Comparison of ENCODE assay signal across 8 cellular contexts in the genomic region with DNA sequence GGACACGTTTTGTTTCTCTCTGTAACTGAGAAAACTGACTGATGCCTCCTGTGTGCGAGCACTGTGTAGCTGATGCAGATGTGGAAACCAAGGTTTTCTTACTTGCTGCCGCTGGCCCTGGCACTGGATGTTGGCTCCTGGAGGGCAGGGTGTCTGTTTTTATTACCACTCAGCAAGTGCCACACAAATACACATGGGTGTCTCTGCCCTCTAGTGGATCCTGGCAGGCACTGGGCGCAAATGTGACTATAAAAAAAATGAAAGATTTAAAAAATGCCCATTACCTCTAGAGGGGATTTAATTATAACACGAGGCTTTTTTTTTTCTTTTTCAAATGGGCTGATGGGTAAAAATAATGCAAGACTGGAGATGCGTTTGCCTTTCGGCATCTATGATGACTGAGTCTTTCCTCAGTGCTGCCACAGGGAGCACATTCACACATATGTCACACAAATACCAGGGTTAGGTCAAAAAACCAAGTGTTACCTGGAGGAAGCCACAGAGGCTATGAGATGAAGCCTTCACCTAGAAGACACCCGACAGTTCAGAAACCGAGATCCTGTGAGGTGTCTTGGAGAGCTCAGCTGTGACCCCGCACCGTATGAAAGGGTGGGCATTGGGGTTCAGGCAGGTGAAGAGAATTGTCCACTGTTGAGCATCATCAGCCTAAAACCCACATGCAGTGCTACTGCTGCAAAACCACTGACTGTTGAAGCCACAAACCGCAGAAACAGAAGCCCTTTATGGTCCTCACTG. TPM values are rescaled to one million over a fixed set of nuclear protein-coding genes. Genes with fewer than 3 reads are reported as not detected.
DNase-seq lines count a peak whose midpoint lies in the region; ATAC-seq and TF ChIP-seq lines count a peak whose summit lies in the region.

No MANE protein-coding gene starts in this region.

- 0 out of 2 replicates have a peak overlapping the region, but pooled peaks have one; percentile 17 for H3K9ac ChIP-seq in Karpas-422 (ENCODE audit: low read length)

- CTCF ChIA-PET in HEK293T (lab: Yijun Ruan, JAX) = no interaction called here

- peak in 5 of 7 experiments; percentile 31 to 71 (median 57) for TF ChIP-seq CTCF in stomach (IDR thresholded peaks at IDR 0.05)

- DNase-seq in DMS79 treated with DMSO at 0.1 percent for 48 hours (lab: John Stamatoyannopoulos, UW) (peak; percentile 86), Karpas-422 (peak; percentile 85), SK-N-DZ (ENCODE audit: low spot score) (peak; percentile 54), astrocyte of the hippocampus (ENCODE audit: low read depth, low spot score) (peak; percentile 39), left colon (peak in 1 of 2 donors; percentile 52), stomach (peak; percentile 53), HEK293T (ENCODE audit: extremely low spot score) (no peak)

- H3K9me2 ChIP-seq in Karpas-422 (replicated peaks; ENCODE audit: insufficient read depth, low read length) = no peaks in the 10 kb centered on the region

- WGBS in stomach, 5 donors = 40 to 59% (median 47%) methylated on average over 12 of the region's 12 CpGs

- POLR2A ChIA-PET in HEK293T (lab: Yijun Ruan, JAX) = no interaction called here

- H3K9me3 ChIP-seq in Karpas-422 (ENCODE audit: low read length) (no peaks in the 10 kb centered on the region), stomach (no peaks in the 10 kb centered on the region)

- no peak for TF ChIP-seq POLR2A in stomach (IDR thresholded peaks at IDR 0.05)

- intact Hi-C loops in left colon (cut with DNase I, micrococcal nuclease) = no loop called here
- intact Hi-C loops in stomach (cut with DNase I; ENCODE audit: low total_unique reads) = no loop called here

- H3K79me2 ChIP-seq in Karpas-422 (ENCODE audit: low read length) = no peaks in the 10 kb centered on the region

- peak; percentile 79 for ATAC-seq in left colon
- ATAC-seq in GM21526 (IDR thresholded peaks at IDR 0.05; ENCODE audit: low FRiP score, unreplicated experiment) = no peak

- H3K27me3 ChIP-seq in Karpas-422 (ENCODE audit: low read length) (no peaks in the 10 kb centered on the region), stomach (no peaks in the 10 kb centered on the region)

- H3K4me3 ChIP-seq in Karpas-422 (ENCODE audit: low read length) (no peak overlapping the region), stomach (no peak overlapping the region)

- H3K4me1 ChIP-seq in Karpas-422 (ENCODE audit: low read length) = peaks cover 11% of the 10 kb centered on the region
- peaks cover 0 to 16% (median 5%) of the 10 kb centered on the region in 4 donors for H3K4me1 ChIP-seq in stomach

- H4K20me1 ChIP-seq in Karpas-422 (ENCODE audit: insufficient read depth, low read depth, low read length) = no peaks in the 10 kb centered on the region

- TF ChIP-seq EP300 in stomach (IDR thresholded peaks at IDR 0.05) = no peak

- peak overlapping the region; percentile 49 for H3K4me2 ChIP-seq in Karpas-422 (ENCODE audit: low read depth, low read length, poor library complexity, severe bottlenecking)

- H2AFZ ChIP-seq in Karpas-422 (ENCODE audit: low read length) = no peak overlapping the region

- no peaks in the 10 kb centered on the region for H3K36me3 ChIP-seq in Karpas-422 (ENCODE audit: insufficient read depth, low read length)
- no peaks in the 10 kb centered on the region for H3K36me3 ChIP-seq in stomach

- no peak overlapping the region for H3K27ac ChIP-seq in Karpas-422 (ENCODE audit: low read length)
- no peak overlapping the region for H3K27ac ChIP-seq in stomach

TF ChIP-seq in HEK293T, 16 proteins besides CTCF, POLR2A, EP300 and RAD21:
- TF ChIP-seq HDGF (IDR thresholded peaks at IDR 0.05; ENCODE audit: borderline replicate concordance) (no peak), ARNT (IDR thresholded peaks at IDR 0.05) (no peak), NFRKB (IDR thresholded peaks at IDR 0.05) (no peak), TARDBP (IDR thresholded peaks at IDR 0.05) (no peak), ZNF384 (IDR thresholded peaks at IDR 0.05) (no peak), L3MBTL2 (conservative IDR thresholded peaks at IDR 0.05) (no peak)
- TF ChIP-seq, protein P1, sequence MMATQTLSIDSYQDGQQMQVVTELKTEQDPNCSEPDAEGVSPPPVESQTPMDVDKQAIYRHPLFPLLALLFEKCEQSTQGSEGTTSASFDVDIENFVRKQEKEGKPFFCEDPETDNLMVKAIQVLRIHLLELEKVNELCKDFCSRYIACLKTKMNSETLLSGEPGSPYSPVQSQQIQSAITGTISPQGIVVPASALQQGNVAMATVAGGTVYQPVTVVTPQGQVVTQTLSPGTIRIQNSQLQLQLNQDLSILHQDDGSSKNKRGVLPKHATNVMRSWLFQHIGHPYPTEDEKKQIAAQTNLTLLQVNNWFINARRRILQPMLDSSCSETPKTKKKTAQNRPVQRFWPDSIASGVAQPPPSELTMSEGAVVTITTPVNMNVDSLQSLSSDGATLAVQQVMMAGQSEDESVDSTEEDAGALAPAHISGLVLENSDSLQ (IDR thresholded peaks at IDR 0.05) = no peak

RNA-seq across cellular contexts. Expression of a gene that starts 25.7 kb away (rescaled TPM):
- 22.5 and 35.2 TPM in 2 replicates for total RNA-seq in Karpas-422 (2014; rRNA removed; shearing (Covaris generic); ENCODE audit: low replicate concordance)
- polyA plus RNA-seq in SK-N-DZ (2014; cell fraction: cytosol; rRNA removed) = 12.8 and 16.5 TPM in 2 replicates
- polyA plus RNA-seq in SK-N-DZ (2014; cell fraction: nucleus; rRNA removed) = 11.2 and 30.0 TPM in 2 replicates
- total RNA-seq in left colon = 10 to 100 TPM; 14.5 to 16.6 TPM
- 10 to 100 TPM in 3 of 5 donors, 1 to 10 TPM in 2; 1.7 to 40.6 (median 12.8) TPM for total RNA-seq in stomach
- 1 to 10 TPM; 3.8 to 6.3 (median 6.0) TPM for polyA plus RNA-seq in stomach

RNA-seq across cellular contexts. Expression of a gene that starts 58.6 kb away (rescaled TPM):
- total RNA-seq in Karpas-422 (2014; rRNA removed; shearing (Covaris generic); ENCODE audit: low replicate concordance) = 35.8 and 41.1 TPM in 2 replicates
- polyA plus RNA-seq in SK-N-DZ (2014; cell fraction: cytosol; rRNA removed) = 55.4 and 63.9 TPM in 2 replicates
- 122 and 163 TPM in 2 replicates for polyA plus RNA-seq in SK-N-DZ (2014; cell fraction: nucleus; rRNA removed)
- 10 to 100 TPM; 29.0 to 32.6 TPM for total RNA-seq in left colon
- total RNA-seq in stomach = 100 to 1,000 TPM in 1 of 5 donors, 10 to 100 TPM in 4; 20.4 to 186 (median 43.0) TPM
- 100 to 1,000 TPM in 1 of 3 donors, 10 to 100 TPM in 2; 39.5 to 136 (median 43.7) TPM for polyA plus RNA-seq in stomach
